ENCODE assay signal across 26 cellular contexts in genomic region chr18:36729197-36729596, GRCh38.
DNase-seq lines count a peak whose midpoint lies in the region; ATAC-seq, FAIRE-seq and TF ChIP-seq lines count a peak whose summit lies in the region.
"Had no signal": no experiment of that assay in that cellular context is flagged by ENCODE, and none has a peak within 500 bp of the region (broad histone marks: within the 10 kb centered on the region; RNA-seq: fewer than 3 reads in every experiment).

No MANE protein-coding gene starts in this region.

- TF ChIP-seq EP300 in GM12878 (IDR thresholded peaks at IDR 0.05; ENCODE audit: borderline replicate concordance in 1 of 2, control insufficient read depth in 1 of 2, low read depth in 2 of 2, low read length in 2 of 2), result no peak

- no peak overlapping the region for H3K4me3 Mint-ChIP-seq in MCF 10A (ENCODE audit: unreplicated experiment)
- H3K4me3 Mint-ChIP-seq: CD4-positive, alpha-beta memory T cell; GM23338; IgD-negative memory B cell; T-helper 17 cell had no signal

- POLR2A ChIA-PET in MCF 10A (lab: Yijun Ruan, JAX) (interaction anchor here (0.6 kb wide), 1 partner anchor 601 kb away, joined by 3 read pairs; no protein-coding TSS in a partner anchor), GM12878 (lab: Charles Lee) (no interaction called here)

- H3K4me3 ChIP-seq in mammary epithelial cell (replicated peaks in 1 of 3; ENCODE audit: insufficient read depth in 1 of 3, low read depth in 2 of 3, low read length in 3 of 3), result no peak overlapping the region
- no peak overlapping the region for H3K4me3 ChIP-seq in GM12878
- H3K4me3 ChIP-seq: BLaER1 treated with 17β-estradiol and CSF1 and Interleukin-3, amounts not matched to agents 10 nM and 100 nM; GM23338; HAP-1 had no signal

- CTCF ChIA-PET in mammary epithelial cell (lab: Charles Lee; ENCODE audit: low non-redundant PET) (no interaction called here), MCF 10A (lab: Yijun Ruan, JAX) (interaction anchor here (0.6 to 2.7 kb wide), 4 partner anchors 26 to 180 kb away, joined by 3 to 17 read pairs (median 3); no protein-coding TSS in a partner anchor), GM12878 (lab: Yijun Ruan, JAX) (interaction anchor here (1.2 kb wide), 1 partner anchor 10 kb away, joined by 3 read pairs; no protein-coding TSS in a partner anchor)

- no peak overlapping the region for H3K9ac ChIP-seq in mammary epithelial cell (ENCODE audit: insufficient read depth, low read length)
- no peak overlapping the region for H3K9ac ChIP-seq in GM12878 (ENCODE audit: control insufficient read depth, insufficient read depth, low read length)
- H3K9ac ChIP-seq: BLaER1 treated with 17β-estradiol and CSF1 and Interleukin-3, amounts not matched to agents 10 nM and 100 nM had no signal

- SMC1A ChIA-PET in GM12878 (lab: Charles Lee; ENCODE audit: uncharacterized antibody, unreplicated experiment), result no interaction called here

- intact Hi-C loops in mammary epithelial cell (cut with micrococcal nuclease) (no loop called here), MCF 10A (cut with micrococcal nuclease) (no loop called here), GM12878 (cut with micrococcal nuclease; ENCODE audit: unreplicated experiment) (no loop called here), left ventricle myocardium superior (cut with micrococcal nuclease) (no loop called here)

- no peak for TF ChIP-seq RAD21 in GM12878 (IDR thresholded peaks at IDR 0.05; ENCODE audit: insufficient read depth, low read depth, low read length)

- H3K9me3 ChIP-seq in mammary epithelial cell (replicated peaks; ENCODE audit: insufficient read depth, low read length) (no peaks in the 10 kb centered on the region), GM12878 (replicated peaks; ENCODE audit: control insufficient read depth, insufficient read depth, low read length) (no peaks in the 10 kb centered on the region)
- H3K9me3 ChIP-seq: HAP-1 had no signal

- H3K27ac ChIP-seq in mammary epithelial cell (ENCODE audit: insufficient read depth, low read depth, low read length), result no peak overlapping the region
- H3K27ac ChIP-seq in GM12878 (ENCODE audit: control insufficient read depth, insufficient read depth), result no peak overlapping the region
- H3K27ac ChIP-seq: BLaER1 treated with 17β-estradiol and CSF1 and Interleukin-3, amounts not matched to agents 10 nM and 100 nM had no signal

- no peaks in the 10 kb centered on the region for H3K36me3 Mint-ChIP-seq in MCF 10A (ENCODE audit: insufficient read depth, unreplicated experiment)
- H3K36me3 Mint-ChIP-seq: CD4-positive, alpha-beta memory T cell; IgD-negative memory B cell had no signal

- H3K79me2 ChIP-seq in mammary epithelial cell (ENCODE audit: insufficient read depth, low read length), result no peaks in the 10 kb centered on the region
- H3K79me2 ChIP-seq in GM12878 (ENCODE audit: control insufficient read depth, insufficient read depth, low read length), result no peaks in the 10 kb centered on the region

- peak; percentile 35 for DNase-seq in mammary epithelial cell
- DNase-seq in MCF 10A (ENCODE audit: unreplicated experiment), result no peak
- peak; percentile 41 for DNase-seq in M059J (ENCODE audit: low read depth)
- no peak for DNase-seq in GM12878 (ENCODE audit: low read depth, low spot score)
- DNase-seq in left ventricle myocardium superior, result no peak
- DNase-seq in nucleus accumbens (lab: John Stamatoyannopoulos, UW), result no peak
- DNase-seq in activated T-cell treated with anti-CD3 and anti-CD28 coated beads for 4 hours, result no peak
- DNase-seq: 8988T; Calu3; CD4-positive, alpha-beta memory T cell; GDM1; Kasumi-1; NCI-H1092 treated with DMSO at 0.1 percent for 48 hours; NCI-H1436 treated with DMSO at 0.1 percent for 48 hours; NCI-H1930; NCI-H2227 treated with DMSO at 0.1 percent for 48 hours; NCI-H510A; NCI-H748 treated with DMSO at 0.1 percent for 48 hours; OCI-M1; Right ventricle myocardium superior; T-helper 17 cell had no signal

- H3K4me1 Mint-ChIP-seq in MCF 10A (ENCODE audit: insufficient read depth, unreplicated experiment), result no peaks in the 10 kb centered on the region
- H3K4me1 Mint-ChIP-seq: CD4-positive, alpha-beta memory T cell; IgD-negative memory B cell; T-helper 17 cell had no signal

- H2AFZ ChIP-seq in mammary epithelial cell (ENCODE audit: low read depth, low read length) (no peak overlapping the region), GM12878 (ENCODE audit: control insufficient read depth, low read depth, low read length) (no peak overlapping the region)
- H2AFZ ChIP-seq: GM23338 had no signal

- H3K27me3 ChIP-seq in mammary epithelial cell (ENCODE audit: insufficient read depth, low read length) (no peaks in the 10 kb centered on the region), GM12878 (replicated peaks in 1 of 2; ENCODE audit: control insufficient read depth in 2 of 2, insufficient read depth in 2 of 2, low read length in 1 of 2) (no peaks in the 10 kb centered on the region)
- H3K27me3 ChIP-seq: BLaER1 treated with 17β-estradiol and CSF1 and Interleukin-3, amounts not matched to agents 10 nM and 100 nM had no signal

- peaks cover 7% of the 10 kb centered on the region for H3K36me3 ChIP-seq in mammary epithelial cell (ENCODE audit: insufficient read depth, low read length)
- no peaks in the 10 kb centered on the region for H3K36me3 ChIP-seq in GM12878 (ENCODE audit: control insufficient read depth in 2 of 2, insufficient read depth in 2 of 2, low read length in 1 of 2)
- H3K36me3 ChIP-seq: HAP-1 had no signal

- no peaks in the 10 kb centered on the region for H3K27me3 Mint-ChIP-seq in MCF 10A (ENCODE audit: insufficient read depth, unreplicated experiment)

- H3K4me1 ChIP-seq in mammary epithelial cell (ENCODE audit: insufficient read depth, low read length) (peaks cover 6% of the 10 kb centered on the region), GM12878 (ENCODE audit: control insufficient read depth, insufficient read depth, low read length) (no peaks in the 10 kb centered on the region)
- H3K4me1 ChIP-seq: BLaER1 treated with 17β-estradiol and CSF1 and Interleukin-3, amounts not matched to agents 10 nM and 100 nM had no signal

- no peaks in the 10 kb centered on the region for H3K9me3 Mint-ChIP-seq in MCF 10A (ENCODE audit: unreplicated experiment)

- H4K20me1 ChIP-seq in mammary epithelial cell (ENCODE audit: insufficient read depth, low read length) (no peaks in the 10 kb centered on the region), GM12878 (ENCODE audit: control insufficient read depth, insufficient read depth) (no peaks in the 10 kb centered on the region; the same call in 1 of the 2 replicates)
- H4K20me1 ChIP-seq: BLaER1 treated with 17β-estradiol and CSF1 and Interleukin-3, amounts not matched to agents 10 nM and 100 nM had no signal

- TF ChIP-seq POLR2A in GM12878 (IDR thresholded peaks at IDR 0.05; ENCODE audit: low read depth, low read length), result no peak

- peak; percentile 67 for ATAC-seq in GM12878
- no peak for ATAC-seq in left ventricle myocardium superior
- no peak for ATAC-seq in HG03045 (IDR thresholded peaks at IDR 0.05; ENCODE audit: unreplicated experiment)
- ATAC-seq: GM23338, T-helper 17 cell had no signal

- RAD21 ChIA-PET in GM12878 (lab: Charles Lee; ENCODE audit: unreplicated experiment), result no interaction called here

- in situ Hi-C loops in mammary epithelial cell (cut with MboI; ENCODE audit: low sequenced_read_pairs in 2 of 2), result no loop called here
- in situ Hi-C loops in GM12878 (cut with MboI), result no loop called here

- H3K4me2 ChIP-seq in mammary epithelial cell (ENCODE audit: insufficient read depth, low read depth, low read length), result no peak overlapping the region
- H3K4me2 ChIP-seq in GM12878 (ENCODE audit: control insufficient read depth, insufficient read depth), result no peak overlapping the region
- H3K4me2 ChIP-seq: BLaER1 treated with 17β-estradiol and CSF1 and Interleukin-3, amounts not matched to agents 10 nM and 100 nM; GM23338 had no signal

- FAIRE-seq in GM12878 (lab: Jason Lieb, UNC), result no peak

- dilution Hi-C loops in mammary epithelial cell (cut with HindIII; ENCODE audit: low sequenced_read_pairs), result no loop called here

- TF ChIP-seq CTCF in mammary epithelial cell (conservative IDR thresholded peaks at IDR 0.05 in 1 of 2, IDR thresholded peaks at IDR 0.05 in 1 of 2; ENCODE audit: extremely low read depth in 1 of 2, insufficient read depth in 1 of 2, low read depth in 1 of 2, low read length in 2 of 2) (no peak), MCF 10A (IDR thresholded peaks at IDR 0.05; ENCODE audit: unreplicated experiment) (no peak), GM12878 (IDR thresholded peaks at IDR 0.05 in 2 of 3, conservative IDR thresholded peaks at IDR 0.05 in 1 of 3; ENCODE audit: control insufficient read depth in 2 of 3, extremely low read depth in 1 of 3, insufficient read depth in 1 of 3, low read depth in 3 of 3, low read length in 3 of 3) (no peak)

- no peak overlapping the region for H3K27ac Mint-ChIP-seq in MCF 10A (ENCODE audit: low read depth, unreplicated experiment)
- H3K27ac Mint-ChIP-seq: CD4-positive, alpha-beta memory T cell; GM23338; IgD-negative memory B cell; T-helper 17 cell had no signal

- BruUV-seq in mammary epithelial cell (replicated peaks; lab: Mats Ljungman, UMichigan) (no TSS peak), MCF 10A (replicated peaks; lab: Mats Ljungman, UMichigan) (no TSS peak), GM12878 (replicated peaks; lab: Mats Ljungman, UMichigan) (no TSS peak)

TF ChIP-seq in GM12878, 131 proteins besides CTCF, POLR2A, EP300 and RAD21:
- TF ChIP-seq STAT1 (conservative IDR thresholded peaks at IDR 0.05) (no peak), RUNX3 (IDR thresholded peaks at IDR 0.05; ENCODE audit: low read length) (peak; percentile 13; the same call in 1 of the 2 replicates)
TF ChIP-seq in GM12878: peak in this region for 1.

Comparison
In these comparisons a context has a peak if more than half of its experiments do, and no peak if none do; other contexts are left out.
1. DNase-seq: peak in mammary epithelial cell (single experiment) and M059J (single experiment); none in MCF 10A (single experiment), GM12878 (single experiment), left ventricle myocardium superior (single experiment), nucleus accumbens (0 of 56) and activated T-cell treated with anti-CD3 and anti-CD28 coated beads for 4 hours (single experiment).